Comparison of ENCODE assay signal across 23 cellular contexts in genomic region chr12:112738531-112738930, GRCh38. TPM values are rescaled to one million over a fixed set of nuclear protein-coding genes. Genes with fewer than 3 reads are reported as not detected.
"Had no signal": no experiment of that assay in that cellular context is flagged by ENCODE, and none has a peak within 500 bp of the region (broad histone marks: within the 10 kb centered on the region; RNA-seq: fewer than 3 reads in every experiment).

No MANE protein-coding gene starts in this region.

- H3K9me3 Mint-ChIP-seq: activated naive CD8-positive, alpha-beta T cell treated with anti-CD3 and anti-CD28 coated beads for 36 hours; brain; neural crest cell; type B pancreatic cell had no signal

- H3K4me1 ChIP-seq: foreskin keratinocyte, testis had no signal

- H3K4me3 Mint-ChIP-seq: activated naive CD8-positive, alpha-beta T cell treated with anti-CD3 and anti-CD28 coated beads for 36 hours; brain; naive B cell; neural crest cell; type B pancreatic cell had no signal

- H3K27ac Mint-ChIP-seq: activated naive CD8-positive, alpha-beta T cell treated with anti-CD3 and anti-CD28 coated beads for 36 hours; brain; naive B cell; progenitor cell of endocrine pancreas; type B pancreatic cell had no signal

- H3K4me3 ChIP-seq: mucosa of descending colon, testis had no signal

- H3K36me3 Mint-ChIP-seq: activated naive CD8-positive, alpha-beta T cell treated with anti-CD3 and anti-CD28 coated beads for 36 hours; brain; naive B cell; type B pancreatic cell had no signal

- H3K27me3 ChIP-seq: foreskin keratinocyte, testis had no signal

- H3K27ac ChIP-seq: foreskin keratinocyte, testis had no signal

- H3K9me3 ChIP-seq: mucosa of descending colon, testis had no signal

- DNase-seq: activated CD4-positive, alpha-beta T cell treated with anti-CD3 and anti-CD28 coated beads, Interleukin-2, amount 50 U/mL, for 48 hours; activated naive CD4-positive, alpha-beta T cell; activated naive CD8-positive, alpha-beta T cell treated with anti-CD3 and anti-CD28 coated beads for 36 hours; activated T-cell treated with anti-CD3 and anti-CD28 coated beads for 4 hours; cerebellar nuclear complex; effector CD4-positive, alpha-beta T cell; foreskin keratinocyte; hippocampal formation; left cardiac atrium; mesenchymal stem cell; mucosa of descending colon; naive B cell; stimulated activated CD4-positive, alpha-beta T cell treated with anti-CD3 and anti-CD28 coated beads, Interleukin-12 subunit alpha, Interleukin-12 subunit beta, amount 100 ng/mL, for 4 hours; stimulated activated CD4-positive, alpha-beta T cell treated with anti-CD3 and anti-CD28 coated beads, Interleukin-1b, Interleukin-23, amount 100 ng/mL, for 48 hours; stimulated activated naive CD8-positive, alpha-beta T cell treated with anti-CD3 and anti-CD28 coated beads, Interleukin-15, Interleukin-2, amounts not matched to agents 100 U/mL and 50 U/mL, for 24 hours; testis had no signal

- H3K4me1 Mint-ChIP-seq: activated naive CD8-positive, alpha-beta T cell treated with anti-CD3 and anti-CD28 coated beads for 36 hours; brain; naive B cell had no signal

- ATAC-seq: esophagus mucosa; foreskin keratinocyte; mucosa of descending colon; stimulated activated naive CD8-positive, alpha-beta T cell treated with anti-CD3 and anti-CD28 coated beads, Interleukin-15, Interleukin-2, amounts not matched to agents 100 U/mL and 50 U/mL, for 24 hours had no signal

RNA-seq across cellular contexts. Expression of gene RPH3A, which starts 53.0 kb away (rescaled TPM):
- total RNA-seq: activated naive CD8-positive, alpha-beta T cell treated with anti-CD3 and anti-CD28 coated beads for 36 hours; esophagus mucosa; foreskin keratinocyte; lower leg skin; neural crest cell; progenitor cell of endocrine pancreas; T-helper 2 cell treated with Interferon-gamma antibody and Interleukin-4, amounts not matched to agents 100 ng/mL and 5 ng/mL, for 36 hours had no signal
- polyA plus RNA-seq: foreskin keratinocyte had no signal
